8 cellular contexts compared by ENCODE assay signal in genomic region chr11:2420502-2421225, GRCh38. TPM values are rescaled to one million over a fixed set of nuclear protein-coding genes. Genes with fewer than 3 reads are reported as not detected.
DNase-seq lines count a peak whose midpoint lies in the region; TF ChIP-seq lines count a peak whose summit lies in the region.

No MANE protein-coding gene starts in this region.

- H3K4me3 ChIP-seq in LNCaP clone FGC (ENCODE audit: low read depth, low read length), result no peak overlapping the region
- no peak overlapping the region for H3K4me3 ChIP-seq in osteoblast (ENCODE audit: insufficient read depth, low read length)
- H3K4me3 ChIP-seq in suprapubic skin, result no peak overlapping the region

- peak; percentile 97 for TF ChIP-seq CTCF in LNCaP clone FGC (IDR thresholded peaks at IDR 0.05; ENCODE audit: control insufficient read depth, extremely low read depth, insufficient read depth)
- peak; percentile 89 for TF ChIP-seq CTCF in RWPE1 (conservative IDR thresholded peaks at IDR 0.05; ENCODE audit: low read depth)
- peak; percentile 74 for TF ChIP-seq CTCF in osteoblast (IDR thresholded peaks at IDR 0.05; ENCODE audit: extremely low read depth, low read depth, low read length)
- TF ChIP-seq CTCF in suprapubic skin (IDR thresholded peaks at IDR 0.05), result peak; percentile 63 to 93

- CTCF ChIA-PET in RWPE1 (lab: Yijun Ruan, JAX), result interaction anchor here (0.5 to 4.8 kb wide), 37 partner anchors 12 to 845 kb away, joined by 3 to 161 read pairs (median 4); partner anchors contain the start of genes C11orf21, KCNQ1, TSPAN32 and TSSC4

- H3K9me3 ChIP-seq in osteoblast (ENCODE audit: low read depth, low read length), result no peaks in the 10 kb centered on the region
- no peaks in the 10 kb centered on the region for H3K9me3 ChIP-seq in suprapubic skin

- H3K36me3 ChIP-seq in osteoblast (ENCODE audit: insufficient read depth, low read length), result no peaks in the 10 kb centered on the region
- H3K36me3 ChIP-seq in suprapubic skin, result no peaks in the 10 kb centered on the region

- TF ChIP-seq EP300 in suprapubic skin (IDR thresholded peaks at IDR 0.05), result no peak

- no peaks in the 10 kb centered on the region for H3K79me2 ChIP-seq in osteoblast (ENCODE audit: insufficient read depth, low read length)

- H3K27me3 ChIP-seq in osteoblast (ENCODE audit: insufficient read depth, low read length), result no peaks in the 10 kb centered on the region
- peaks cover 9% of the 10 kb centered on the region for H3K27me3 ChIP-seq in suprapubic skin

- peak overlapping the region; percentile 28 for H3K4me2 ChIP-seq in osteoblast (ENCODE audit: insufficient read depth, low read length)

- peak; percentile 9 to 68 for DNase-seq in NCI-H524 (lab: John Stamatoyannopoulos, UW)
- DNase-seq in NCI-H524 treated with DMSO at 0.1 percent for 48 hours (lab: John Stamatoyannopoulos, UW), result no peak
- peak; percentile 18 for DNase-seq in LNCaP clone FGC (ENCODE audit: low read depth)
- DNase-seq in RWPE1 (ENCODE audit: low spot score), result peak; percentile 72
- peak; percentile 54 for DNase-seq in activated effector memory CD4-positive, alpha-beta T cell treated with Interleukin-2 at 50 U/mL for 16 hours
- DNase-seq in foreskin melanocyte, result peak; percentile 37
- DNase-seq in osteoblast (ENCODE audit: insufficient read length, low spot score, missing footprints), result peak; percentile 100
- DNase-seq in suprapubic skin (ENCODE audit: low spot score in 2 of 2), result no peak

- WGBS in suprapubic skin, result 14% methylated on average over 16 of the region's 44 CpGs

- no peaks in the 10 kb centered on the region for H3K4me1 ChIP-seq in osteoblast (ENCODE audit: insufficient read depth, low read length)
- H3K4me1 ChIP-seq in suprapubic skin, result peaks cover 9% of the 10 kb centered on the region

- no peak for TF ChIP-seq POLR2A in suprapubic skin (IDR thresholded peaks at IDR 0.05)

- no peak overlapping the region for H2AFZ ChIP-seq in osteoblast (ENCODE audit: low read length)

- H3K27ac ChIP-seq in RWPE1 (no peak overlapping the region), osteoblast (ENCODE audit: low read depth, low read length) (no peak overlapping the region), suprapubic skin (no peak overlapping the region)

- no peaks in the 10 kb centered on the region for H4K20me1 ChIP-seq in osteoblast (ENCODE audit: insufficient read depth, low read length)

- POLR2A ChIA-PET in RWPE1 (lab: Yijun Ruan, JAX; ENCODE audit: low non-redundant PET), result interaction anchor here (0.6 kb wide), 1 partner anchor 438 kb away, joined by 3 read pairs; no protein-coding TSS in a partner anchor

RNA-seq across cellular contexts. Expression of gene TSSC4, which starts 20.1 kb away (rescaled TPM):
- total RNA-seq in osteoblast (42.4 and 46.7 TPM in 2 replicates), suprapubic skin (10 to 100 TPM; 25.7 to 60.9 (median 51.4) TPM)

RNA-seq across cellular contexts. Expression of gene TRPM5, which starts 23.6 kb away (rescaled TPM):
- total RNA-seq in osteoblast (under 0.01 TPM in 1 of 2 replicates, not detected in the other), suprapubic skin (under 1 TPM in 1 of 4 donors, not detected in 3; 0.29 TPM)

RNA-seq across cellular contexts. Expression of gene KCNQ1, which starts 24.1 kb away (rescaled TPM):
- not detected in 2 replicates for total RNA-seq in osteoblast
- 1 to 10 TPM in 2 of 4 donors, under 1 TPM in 2; 0.89 to 2.2 (median 1.3) TPM for total RNA-seq in suprapubic skin

RNA-seq across cellular contexts. Expression of gene CD81, which starts 43.6 kb away (rescaled TPM):
- total RNA-seq in osteoblast (184 and 195 TPM in 2 replicates), suprapubic skin (100 to 1,000 TPM; 234 to 340 (median 277) TPM)

Comparison
In these comparisons a context has a peak if more than half of its experiments do, and no peak if none do; other contexts are left out.
1. DNase-seq: peak in NCI-H524 (2 of 2), LNCaP clone FGC (single experiment), RWPE1 (single experiment), activated effector memory CD4-positive, alpha-beta T cell treated with Interleukin-2 at 50 U/mL for 16 hours (single experiment), foreskin melanocyte (single experiment) and osteoblast (single experiment); none in NCI-H524 treated with DMSO at 0.1 percent for 48 hours (single experiment) and suprapubic skin (0 of 2).
2. Peak in every context shown above with its lines, with median percentiles within 50 percentile points of each other: CTCF ChIP-seq.